Comparison of ENCODE assay signal across 18 cellular contexts in genomic region chr3:156456771-156457224, GRCh38.
DNase-seq lines count a peak whose midpoint lies in the region; ATAC-seq and TF ChIP-seq lines count a peak whose summit lies in the region.
"Had no signal": no experiment of that assay in that cellular context is flagged by ENCODE, and none has a peak within 500 bp of the region (broad histone marks: within the 10 kb centered on the region; RNA-seq: fewer than 3 reads in every experiment).

No MANE protein-coding gene starts in this region.

- DNase-seq in SIG-M5 treated with dmso at 0.1 percent for 504 hours (lab: John Stamatoyannopoulos, UW; ENCODE audit: unreplicated experiment) (peak; percentile 45), SIG-M5 (lab: John Stamatoyannopoulos, UW) (no peak), choroid plexus epithelial cell (ENCODE audit: low read depth) (peak; percentile 44), medulla oblongata (ENCODE audit: extremely low spot score) (peak; percentile 21), aorta (peak; percentile 64 to 78), uterus (no peak), KG1 (lab: John Stamatoyannopoulos, UW) (no peak)
- DNase-seq in activated naive CD4-positive, alpha-beta T cell treated with anti-CD3 and anti-CD28 coated beads, Interleukin-2, amount 50 U/mL, for 72 hours (ENCODE audit: low spot score in 2 of 2): no peak
- DNase-seq: 8988T; activated CD8-positive, alpha-beta memory T cell treated with anti-CD3 and anti-CD28 coated beads, Interleukin-2, amount 50 U/mL, for 48 hours; adrenal gland; effector memory CD8-positive, alpha-beta T cell; hippocampal formation; NCI-H1436 treated with DMSO at 0.1 percent for 48 hours; NCI-H748 treated with DMSO at 0.1 percent for 48 hours; SJCRH30 had no signal

- no peak overlapping the region for H3K27ac Mint-ChIP-seq in activated naive CD4-positive, alpha-beta T cell treated with anti-CD3 and anti-CD28 coated beads, Interleukin-2, amount 50 U/mL, for 72 hours
- H3K27ac Mint-ChIP-seq: effector memory CD8-positive, alpha-beta T cell had no signal

- H3K4me1 ChIP-seq in aorta (ENCODE audit: control insufficient read depth in 1 of 2, insufficient read depth in 2 of 2, low read length in 2 of 2): peaks cover 3% of the 10 kb centered on the region in 2 donors
- no peaks in the 10 kb centered on the region for H3K4me1 ChIP-seq in uterus
- H3K4me1 ChIP-seq: adrenal gland, SJCRH30 had no signal

- no peak for TF ChIP-seq CTCF in choroid plexus epithelial cell (conservative IDR thresholded peaks at IDR 0.05; ENCODE audit: low read depth, low read length)
- TF ChIP-seq CTCF in uterus (IDR thresholded peaks at IDR 0.05): no peak

- WGBS in aorta, 2 donors: 44 to 65% methylated on average over 5 of the region's 5 CpGs

- no peaks in the 10 kb centered on the region for H3K36me3 ChIP-seq in aorta (ENCODE audit: control insufficient read depth in 1 of 2, insufficient read depth in 2 of 2, low read length in 1 of 2)
- no peaks in the 10 kb centered on the region for H3K36me3 ChIP-seq in uterus
- H3K36me3 ChIP-seq: adrenal gland, SJCRH30, thyroid gland had no signal

- no peaks in the 10 kb centered on the region for H3K27me3 ChIP-seq in aorta (ENCODE audit: control insufficient read depth in 1 of 2, insufficient read depth in 2 of 2, low read length in 1 of 2)
- H3K27me3 ChIP-seq in uterus: no peaks in the 10 kb centered on the region
- H3K27me3 ChIP-seq: adrenal gland, thyroid gland had no signal

- no peak overlapping the region for H3K4me3 ChIP-seq in choroid plexus epithelial cell (ENCODE audit: low read depth, low read length)
- no peak overlapping the region for H3K4me3 ChIP-seq in aorta (ENCODE audit: low read length in 2 of 2)
- no peak overlapping the region for H3K4me3 ChIP-seq in uterus
- H3K4me3 ChIP-seq: adrenal gland, SJCRH30, thyroid gland had no signal

- no peaks in the 10 kb centered on the region for H3K9me3 ChIP-seq in aorta (ENCODE audit: control insufficient read depth, low read length)
- H3K9me3 ChIP-seq in uterus: no peaks in the 10 kb centered on the region
- H3K9me3 ChIP-seq: adrenal gland, SJCRH30, thyroid gland had no signal

- H3K9me3 Mint-ChIP-seq in activated naive CD4-positive, alpha-beta T cell treated with anti-CD3 and anti-CD28 coated beads, Interleukin-2, amount 50 U/mL, for 72 hours: no peaks in the 10 kb centered on the region
- H3K9me3 Mint-ChIP-seq: effector memory CD8-positive, alpha-beta T cell had no signal

- ATAC-seq in aorta (ENCODE audit: low FRiP score): peak; percentile 42
- ATAC-seq in activated naive CD4-positive, alpha-beta T cell treated with anti-CD3 and anti-CD28 coated beads, Interleukin-2, amount 50 U/mL, for 72 hours: no peak
- ATAC-seq: effector memory CD8-positive, alpha-beta T cell had no signal

- H3K36me3 Mint-ChIP-seq in activated naive CD4-positive, alpha-beta T cell treated with anti-CD3 and anti-CD28 coated beads, Interleukin-2, amount 50 U/mL, for 72 hours: no peaks in the 10 kb centered on the region

- intact Hi-C loops in aorta (cut with DNase I) (loop anchor here (5.0 to 10.0 kb wide), 4 partner anchors 48 to 304 kb away; no protein-coding TSS in a partner anchor), uterus (cut with DNase I; ENCODE audit: low total_unique reads) (no loop called here)

- H3K27ac ChIP-seq in aorta (ENCODE audit: low read depth in 1 of 2, low read length in 2 of 2): no peak overlapping the region
- no peak overlapping the region for H3K27ac ChIP-seq in uterus
- H3K27ac ChIP-seq: adrenal gland, SJCRH30, VCaP had no signal

- TF ChIP-seq POLR2A in uterus (IDR thresholded peaks at IDR 0.05): no peak

Comparison
In these comparisons a context has a peak if more than half of its experiments do, and no peak if none do; other contexts are left out.
1. DNase-seq: peak in SIG-M5 treated with dmso at 0.1 percent for 504 hours (single experiment), choroid plexus epithelial cell (single experiment), medulla oblongata (single experiment) and aorta (2 of 2); none in SIG-M5 (single experiment), uterus (0 of 2), activated naive CD4-positive, alpha-beta T cell treated with anti-CD3 and anti-CD28 coated beads, Interleukin-2, amount 50 U/mL, for 72 hours (0 of 2) and KG1 (single experiment).